8 cellular contexts compared by ENCODE assay signal in the genomic region with DNA sequence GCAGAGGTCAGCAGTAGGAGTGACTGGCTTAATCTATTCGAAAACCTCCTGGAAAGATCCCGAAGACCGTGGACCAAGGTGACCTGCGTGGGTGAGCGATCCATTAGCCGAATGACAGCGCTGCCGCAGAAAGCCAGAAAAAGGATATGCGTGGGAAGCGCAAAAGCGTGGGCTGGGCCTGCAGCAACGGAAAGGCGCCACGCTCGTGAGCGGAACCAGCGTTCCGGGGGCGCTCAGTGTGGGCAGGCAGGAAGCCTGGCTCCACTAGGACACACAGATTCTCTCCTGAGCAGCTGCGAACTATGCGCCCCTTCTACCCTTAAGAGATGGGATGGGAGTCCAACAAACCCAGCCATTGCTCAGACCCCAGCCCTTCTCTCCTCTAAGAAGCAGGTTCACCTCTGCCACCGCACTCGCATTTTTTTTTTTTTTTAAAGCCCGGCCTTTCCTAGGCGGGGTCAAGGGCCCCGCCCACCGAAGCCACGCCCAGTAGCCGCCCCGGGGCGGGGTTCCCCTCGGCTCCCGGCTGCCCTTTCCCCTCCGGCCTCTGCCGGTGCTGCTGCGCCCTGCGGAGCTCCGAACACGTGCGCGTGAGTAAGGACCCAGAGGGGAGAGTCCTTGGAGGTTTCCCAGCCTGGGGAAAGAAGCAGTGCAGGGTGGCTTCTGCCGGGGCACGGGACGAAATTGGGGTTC. TPM values are rescaled to one million over a fixed set of nuclear protein-coding genes. Genes with fewer than 3 reads are reported as not detected.
DNase-seq lines count a peak whose midpoint lies in the region; ATAC-seq and TF ChIP-seq lines count a peak whose summit lies in the region.

No MANE protein-coding gene starts in this region.

- H3K27me3 ChIP-seq in ectodermal cell (ENCODE audit: control insufficient read depth, insufficient read depth, low read length, poor library complexity, severe bottlenecking), result no peaks in the 10 kb centered on the region

- peak; percentile 95 for DNase-seq in CD14-positive monocyte (ENCODE audit: low spot score)
- peak; percentile 96 for DNase-seq in NCI-H69 (lab: John Stamatoyannopoulos, UW)
- peak; percentile 93 for DNase-seq in activated CD4-positive, alpha-beta memory T cell treated with anti-CD3 and anti-CD28 coated beads for 36 hours
- peak; percentile 90 for DNase-seq in medulla oblongata (ENCODE audit: extremely low spot score)
- peak; percentile 80 to 84 (median 82) for DNase-seq in stimulated activated CD4-positive, alpha-beta T cell treated with anti-CD3 and anti-CD28 coated beads, TNF-alpha, amount 100 ng/mL, for 48 hours (ENCODE audit: low read depth in 3 of 3)

- H3K9me3 ChIP-seq in ectodermal cell (ENCODE audit: control insufficient read depth, low read length), result no peaks in the 10 kb centered on the region

- intact Hi-C loops in CD14-positive monocyte (cut with micrococcal nuclease), result loop anchor here in 1 of 2 donors (5.0 kb wide), 1 partner anchor 71 kb away; no protein-coding TSS in a partner anchor
- intact Hi-C loops in activated CD4-positive, alpha-beta memory T cell treated with anti-CD3 and anti-CD28 coated beads for 36 hours (cut with micrococcal nuclease), result loop anchor here (1.0 to 2.0 kb wide), 5 partner anchors 20 to 698 kb away; a partner anchor contains a TSS

- peaks cover 0 to 5% of the 10 kb centered on the region in 2 donors for H3K36me3 Mint-ChIP-seq in CD14-positive monocyte
- H3K36me3 Mint-ChIP-seq in activated CD4-positive, alpha-beta memory T cell treated with anti-CD3 and anti-CD28 coated beads for 36 hours, result peaks cover 33% of the 10 kb centered on the region

- H3K9me3 Mint-ChIP-seq in CD14-positive monocyte, result peaks cover 0 to 3% (median 0%) of the 10 kb centered on the region in 7 donors
- H3K9me3 Mint-ChIP-seq in activated CD4-positive, alpha-beta memory T cell treated with anti-CD3 and anti-CD28 coated beads for 36 hours, result no peaks in the 10 kb centered on the region

- no peaks in the 10 kb centered on the region for H3K36me3 ChIP-seq in ectodermal cell (ENCODE audit: control insufficient read depth, insufficient read depth, low read length)

- POLR2A ChIA-PET in activated CD4-positive, alpha-beta memory T cell treated with anti-CD3 and anti-CD28 coated beads for 36 hours (lab: Charles Lee), result interaction anchor here (0.6 to 10.8 kb wide), 11 partner anchors 12 to 698 kb away, joined by 3 to 112 read pairs (median 3); a partner anchor contains a TSS

- peaks cover 41% of the 10 kb centered on the region for H3K4me1 Mint-ChIP-seq in CD14-positive monocyte
- peaks cover 60% of the 10 kb centered on the region for H3K4me1 Mint-ChIP-seq in activated CD4-positive, alpha-beta memory T cell treated with anti-CD3 and anti-CD28 coated beads for 36 hours (ENCODE audit: low read depth)

- H3K27me3 Mint-ChIP-seq in CD14-positive monocyte (ENCODE audit: low read depth in 3 of 3), result peaks cover 0 to 2% (median 0%) of the 10 kb centered on the region in 3 donors
- H3K27me3 Mint-ChIP-seq in activated CD4-positive, alpha-beta memory T cell treated with anti-CD3 and anti-CD28 coated beads for 36 hours, result peaks cover 2% of the 10 kb centered on the region

- H3K27ac Mint-ChIP-seq in CD14-positive monocyte, result peak overlapping the region; percentile 85 to 95 (median 89)
- peak overlapping the region; percentile 89 for H3K27ac Mint-ChIP-seq in activated CD4-positive, alpha-beta memory T cell treated with anti-CD3 and anti-CD28 coated beads for 36 hours

- CTCF ChIA-PET in activated CD4-positive, alpha-beta memory T cell treated with anti-CD3 and anti-CD28 coated beads for 36 hours (lab: Charles Lee), result interaction anchor here (0.9 to 2.0 kb wide), 6 partner anchors 13 to 484 kb away, joined by 3 to 7 read pairs (median 4); a partner anchor contains a TSS

- 3% methylated on average over 44 of the region's 44 CpGs for WGBS in ectodermal cell, 2 experiments

- H3K4me3 Mint-ChIP-seq in CD14-positive monocyte, result peak overlapping the region; percentile 84 to 93
- H3K4me3 Mint-ChIP-seq in activated CD4-positive, alpha-beta memory T cell treated with anti-CD3 and anti-CD28 coated beads for 36 hours, result peak overlapping the region; percentile 96

- H3K4me1 ChIP-seq in ectodermal cell (ENCODE audit: control insufficient read depth, insufficient read depth, low read length), result peaks cover 31% of the 10 kb centered on the region

- H3K27ac ChIP-seq in ectodermal cell (ENCODE audit: insufficient read depth, low read depth, low read length, poor library complexity, severe bottlenecking), result peak overlapping the region; percentile 64

- H3K4me3 ChIP-seq in ectodermal cell (ENCODE audit: insufficient read depth, low read depth, low read length), result peak overlapping the region; percentile 66

- ATAC-seq in GM19043 (IDR thresholded peaks at IDR 0.05; ENCODE audit: low read depth, unreplicated experiment) (peak; percentile 83), HG03342 (IDR thresholded peaks at IDR 0.05; ENCODE audit: unreplicated experiment) (peak; percentile 86)

- TF ChIP-seq CTCF in CD14-positive monocyte (IDR thresholded peaks at IDR 0.05), result peak; percentile 19

RNA-seq across cellular contexts. Expression of a gene that starts 19.8 kb away (rescaled TPM):
- 100 to 1,000 TPM; 137 to 174 TPM for polyA plus RNA-seq in CD14-positive monocyte
- total RNA-seq in activated CD4-positive, alpha-beta memory T cell treated with anti-CD3 and anti-CD28 coated beads for 36 hours, result 100 to 1,000 TPM; 163 to 179 TPM
- 611 TPM for polyA plus RNA-seq in ectodermal cell (2013, experiment 1 of 4)
- polyA plus RNA-seq in ectodermal cell (2013, experiment 2 of 4), result 587 TPM
- polyA plus RNA-seq in ectodermal cell (2013, experiment 3 of 4), result 499 TPM
- polyA plus RNA-seq in ectodermal cell (2013, experiment 4 of 4), result 518 TPM

Comparison
In these comparisons a context has a peak if more than half of its experiments do, and no peak if none do; other contexts are left out.
1. Peak in every context shown above with its lines: DNase-seq, ATAC-seq, H3K4me3 ChIP-seq and H3K27ac ChIP-seq.